Comparison of ENCODE assay signal across 8 cellular contexts in genomic region chr11:118145285-118146227, GRCh38. TPM values are rescaled to one million over a fixed set of nuclear protein-coding genes. Genes with fewer than 3 reads are reported as not detected.
DNase-seq lines count a peak whose midpoint lies in the region; ATAC-seq and TF ChIP-seq lines count a peak whose summit lies in the region.

No MANE protein-coding gene starts in this region.

- H3K4me1 Mint-ChIP-seq in CD14-positive monocyte: peaks cover 48% of the 10 kb centered on the region

- H3K4me1 ChIP-seq in OCI-LY1 (ENCODE audit: insufficient read depth, low read length, severe bottlenecking) (peaks cover 4% of the 10 kb centered on the region), esophagus (ENCODE audit: control insufficient read depth in 2 of 2, insufficient read depth in 2 of 2, low read length in 1 of 2) (peaks cover 0 to 7% of the 10 kb centered on the region in 2 donors), mucosa of stomach (ENCODE audit: control insufficient read depth, insufficient read depth, low read length) (no peaks in the 10 kb centered on the region)

- H3K9me3 Mint-ChIP-seq in CD14-positive monocyte: peaks cover 0 to 3% (median 0%) of the 10 kb centered on the region in 7 donors

- ATAC-seq in GM19455 (IDR thresholded peaks at IDR 0.05; ENCODE audit: unreplicated experiment): peak; percentile 71

- H4K20me1 ChIP-seq in OCI-LY1 (ENCODE audit: insufficient read depth, low read length): no peaks in the 10 kb centered on the region

- peak; percentile 88 for TF ChIP-seq CTCF in CD14-positive monocyte (IDR thresholded peaks at IDR 0.05)
- peak; percentile 76 for TF ChIP-seq CTCF in OCI-LY1 (IDR thresholded peaks at IDR 0.05; ENCODE audit: low read length)

- H3K9me2 ChIP-seq in OCI-LY1 (ENCODE audit: low read depth, low read length): no peaks in the 10 kb centered on the region

- H3K9me3 ChIP-seq in OCI-LY1 (ENCODE audit: low read length): no peaks in the 10 kb centered on the region
- no peaks in the 10 kb centered on the region for H3K9me3 ChIP-seq in esophagus (ENCODE audit: control insufficient read depth in 2 of 2, insufficient read depth in 1 of 2, low read depth in 1 of 2, low read length in 1 of 2)
- H3K9me3 ChIP-seq in mucosa of stomach (ENCODE audit: control insufficient read depth, low read length): no peaks in the 10 kb centered on the region

- DNase-seq in CD14-positive monocyte (ENCODE audit: low spot score) (peak; percentile 77), HUDEP-2 (lab: John Stamatoyannopoulos, UW; ENCODE audit: unreplicated experiment in 76 of 76) (peak in 57 of 76 experiments; percentile 2 to 64 (median 32)), activated T-cell treated with anti-CD3 and anti-CD28 coated beads for 48 hours (ENCODE audit: low read depth) (peak; percentile 88)
- peak; percentile 81 for DNase-seq in stimulated activated CD8-positive, alpha-beta memory T cell treated with anti-CD3 and anti-CD28 coated beads, Interleukin-4, amount 100 ng/mL, for 24 hours (ENCODE audit: low read depth)

- no peaks in the 10 kb centered on the region for H3K79me2 ChIP-seq in OCI-LY1 (ENCODE audit: insufficient read depth, low read length)

- H3K9ac ChIP-seq in OCI-LY1 (ENCODE audit: low read length): no peak overlapping the region; the same call in 1 of the 2 replicates
- peak overlapping the region; percentile 47 for H3K9ac ChIP-seq in mucosa of stomach (ENCODE audit: low read length)

- H3K27ac ChIP-seq in OCI-LY1 (ENCODE audit: low read depth, low read length, poor library complexity, severe bottlenecking) (no peak overlapping the region), esophagus (ENCODE audit: low read depth in 2 of 2, low read length in 1 of 2) (peak overlapping the region; percentile 47 to 66)

- H3K27ac Mint-ChIP-seq in CD14-positive monocyte: peak overlapping the region in 1 of 7 donors; percentile 10

- H3K36me3 ChIP-seq in OCI-LY1 (ENCODE audit: insufficient read depth, low read length) (no peaks in the 10 kb centered on the region), esophagus (ENCODE audit: control insufficient read depth in 2 of 2, insufficient read depth in 2 of 2, low read length in 1 of 2) (no peaks in the 10 kb centered on the region), mucosa of stomach (ENCODE audit: control insufficient read depth, insufficient read depth, low read length) (no peaks in the 10 kb centered on the region)

- peak overlapping the region; percentile 80 to 86 for H3K4me3 Mint-ChIP-seq in CD14-positive monocyte

- peak overlapping the region; percentile 58 for H3K4me3 ChIP-seq in OCI-LY1 (ENCODE audit: low read depth, low read length, poor library complexity, severe bottlenecking)
- peak overlapping the region; percentile 50 to 56 for H3K4me3 ChIP-seq in esophagus (ENCODE audit: low read depth in 1 of 2, low read length in 2 of 2)
- H3K4me3 ChIP-seq in mucosa of stomach (ENCODE audit: low read length): no peak overlapping the region

- no peaks in the 10 kb centered on the region for H3K27me3 ChIP-seq in OCI-LY1 (ENCODE audit: insufficient read depth, low read length)
- no peaks in the 10 kb centered on the region for H3K27me3 ChIP-seq in esophagus (ENCODE audit: control insufficient read depth in 1 of 2, insufficient read depth in 2 of 2, low read length in 2 of 2)
- H3K27me3 ChIP-seq in mucosa of stomach (ENCODE audit: control insufficient read depth, insufficient read depth, low read length): peaks cover 59% of the 10 kb centered on the region

- H3K36me3 Mint-ChIP-seq in CD14-positive monocyte: peaks cover 0 to 3% of the 10 kb centered on the region in 2 donors

- H2AFZ ChIP-seq in OCI-LY1 (ENCODE audit: low read length): no peak overlapping the region

- intact Hi-C loops in CD14-positive monocyte (cut with micrococcal nuclease): loop anchor here (2.0 to 10.0 kb wide), 7 partner anchors 42 to 343 kb away; partner anchors contain the start of gene UBE4A (in 1 of the 2)

- H3F3A ChIP-seq in OCI-LY1 (ENCODE audit: insufficient read depth, low read length): no peaks in the 10 kb centered on the region

- peak overlapping the region; percentile 70 for H3K4me2 ChIP-seq in OCI-LY1 (ENCODE audit: low read length)

- WGBS in esophagus, 2 donors: 2% methylated on average over 42 to 78 of the region's 78 CpGs

- peaks cover 9 to 17% (median 12%) of the 10 kb centered on the region in 3 donors for H3K27me3 Mint-ChIP-seq in CD14-positive monocyte (ENCODE audit: low read depth in 3 of 3)

RNA-seq across cellular contexts. Expression of gene SCN4B, which starts 7.1 kb away (rescaled TPM):
- polyA plus RNA-seq in CD14-positive monocyte: not detected
- polyA plus RNA-seq in esophagus: 1 to 10 TPM in 1 of 2 donors, under 1 TPM in 1; 0.75 to 1.1 TPM

RNA-seq across cellular contexts. Expression of gene SCN2B, which starts 30.9 kb away (rescaled TPM):
- polyA plus RNA-seq in CD14-positive monocyte: not detected
- under 1 TPM; 0.06 to 0.19 TPM for polyA plus RNA-seq in esophagus

RNA-seq across cellular contexts. Expression of gene SMIM35, which starts 58.8 kb away (rescaled TPM):
- under 1 TPM; 0.05 to 0.11 TPM for polyA plus RNA-seq in CD14-positive monocyte
- under 1 TPM; 0.01 to 0.02 TPM for polyA plus RNA-seq in esophagus

Comparison
In these comparisons a context has a peak if more than half of its experiments do, and no peak if none do; other contexts are left out.
1. DNase-seq: peak in every context shown above with its lines; median percentile 88 in activated T-cell treated with anti-CD3 and anti-CD28 coated beads for 48 hours; 81 in stimulated activated CD8-positive, alpha-beta memory T cell treated with anti-CD3 and anti-CD28 coated beads, Interleukin-4, amount 100 ng/mL, for 24 hours; 77 in CD14-positive monocyte; 32 in HUDEP-2.